ENCODE assay signal across 16 cellular contexts in the genomic region with DNA sequence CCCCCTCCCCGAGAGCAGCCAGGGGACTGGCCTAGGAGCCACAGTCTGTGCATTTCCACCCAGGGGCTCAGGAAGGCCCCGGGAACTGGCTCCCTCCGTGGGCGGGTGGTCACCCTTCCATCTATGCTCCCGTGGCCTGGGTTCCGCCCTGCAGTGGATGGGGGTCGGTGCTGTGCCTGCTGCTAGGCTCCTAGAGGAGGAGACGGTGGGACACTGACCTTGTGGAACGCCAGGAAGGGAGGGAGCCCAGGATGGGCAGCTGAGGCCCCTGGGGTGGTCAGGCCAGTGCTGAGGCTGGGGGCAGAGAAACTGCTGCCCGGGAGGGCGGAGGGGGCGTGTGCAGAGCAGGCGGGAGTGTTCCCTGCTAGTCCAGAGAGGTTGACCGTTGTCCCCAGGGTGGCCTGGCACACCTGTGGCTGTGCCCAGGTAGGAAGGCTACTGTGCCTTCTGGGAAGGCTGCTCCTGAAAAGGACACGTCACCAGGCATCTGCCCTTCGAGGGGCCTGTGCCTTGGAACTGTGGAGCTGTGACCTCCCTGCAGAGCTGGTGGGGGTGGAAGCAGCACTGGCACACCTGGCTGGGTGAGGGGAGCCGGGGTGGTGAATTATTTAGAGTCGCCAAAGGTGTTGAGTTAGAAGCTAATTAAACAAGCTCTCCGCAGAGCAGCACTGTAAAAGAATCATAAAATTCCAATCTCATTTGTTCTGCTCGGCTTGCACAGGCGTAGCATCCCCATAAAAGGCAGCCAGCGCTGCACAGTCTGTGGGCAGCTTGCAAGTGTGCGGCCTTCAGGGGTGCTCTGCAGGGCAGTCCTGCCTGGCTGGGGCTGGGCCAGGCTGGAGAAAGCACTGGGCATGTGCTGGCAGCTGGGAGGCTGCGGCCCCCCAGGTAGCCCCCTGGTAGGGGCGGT.
DNase-seq lines count a peak whose midpoint lies in the region; ATAC-seq, FAIRE-seq and TF ChIP-seq lines count a peak whose summit lies in the region.
"Had no signal": no experiment of that assay in that cellular context is flagged by ENCODE, and none has a peak within 500 bp of the region (broad histone marks: within the 10 kb centered on the region; RNA-seq: fewer than 3 reads in every experiment).

No MANE protein-coding gene starts in this region.

- H3K27me3 Mint-ChIP-seq in MCF 10A (ENCODE audit: insufficient read depth, unreplicated experiment), result peaks cover 34% of the 10 kb centered on the region

- H3K4me1 Mint-ChIP-seq in MCF 10A (ENCODE audit: insufficient read depth, unreplicated experiment), result no peaks in the 10 kb centered on the region

- H3K4me1 ChIP-seq in Panc1 (ENCODE audit: control insufficient read depth, insufficient read depth, low read length) (no peaks in the 10 kb centered on the region), small intestine (ENCODE audit: control insufficient read depth in 2 of 2, insufficient read depth in 1 of 2, low read depth in 1 of 2, low read length in 1 of 2) (peaks cover 0 to 6% of the 10 kb centered on the region in 2 donors), trophoblast cell (ENCODE audit: control insufficient read depth in 1 of 2, insufficient read depth in 2 of 2, low read length in 2 of 2) (no peaks in the 10 kb centered on the region)

- no peaks in the 10 kb centered on the region for H3K79me1 ChIP-seq in trophoblast cell (ENCODE audit: low read length)

- CTCF ChIA-PET in Panc1 (lab: Charles Lee), result no interaction called here
- CTCF ChIA-PET in MCF 10A (lab: Yijun Ruan, JAX), result no interaction called here

- H3K36me3 ChIP-seq in Panc1 (ENCODE audit: control insufficient read depth, insufficient read depth, low read length) (no peaks in the 10 kb centered on the region), small intestine (ENCODE audit: control insufficient read depth in 2 of 2, insufficient read depth in 2 of 2, low read length in 2 of 2) (no peaks in the 10 kb centered on the region), trophoblast cell (ENCODE audit: control insufficient read depth in 1 of 2, insufficient read depth in 2 of 2, low read length in 2 of 2) (no peaks in the 10 kb centered on the region)

- H3K9me3 ChIP-seq in Panc1 (ENCODE audit: control insufficient read depth, insufficient read depth, low read depth, low read length) (no peaks in the 10 kb centered on the region), small intestine (ENCODE audit: control insufficient read depth, low read depth) (no peaks in the 10 kb centered on the region), trophoblast cell (ENCODE audit: insufficient read depth, low read depth, low read length) (peaks cover 4% of the 10 kb centered on the region)

- H3K27ac Mint-ChIP-seq in MCF 10A (ENCODE audit: low read depth, unreplicated experiment), result no peak overlapping the region
- H3K27ac Mint-ChIP-seq: activated CD8-positive, alpha-beta T cell treated with anti-CD3 and anti-CD28 coated beads for 36 hours; CD8-positive, alpha-beta T cell; HFFc6; nephron had no signal

- no peak overlapping the region for H3K4me2 ChIP-seq in trophoblast cell (ENCODE audit: low read length)

- 35 to 71% (median 48%) methylated on average over 22 to 25 of the region's 25 CpGs for WGBS in small intestine, 3 donors
- no CpG with 5 or more reads among the region's 25 CpGs for WGBS in trophoblast cell (ENCODE audit: extremely low coverage, insufficient coverage, insufficient read length)

- no peaks in the 10 kb centered on the region for H3K79me2 ChIP-seq in trophoblast cell (ENCODE audit: control insufficient read depth, insufficient read depth, low read length, poor library complexity)

- H3K4me3 ChIP-seq in Panc1 (ENCODE audit: low read depth in 2 of 2, low read length in 2 of 2) (no peak overlapping the region), small intestine (ENCODE audit: low read depth in 1 of 2, low read length in 2 of 2) (no peak overlapping the region), trophoblast cell (ENCODE audit: low read depth, low read length) (no peak overlapping the region)

- H3K9ac ChIP-seq in trophoblast cell (ENCODE audit: low read length), result no peak overlapping the region

- no peak overlapping the region for H3K18ac ChIP-seq in trophoblast cell (ENCODE audit: low read length)

- POLR2A ChIA-PET in Panc1 (lab: Charles Lee), result no interaction called here
- POLR2A ChIA-PET in MCF 10A (lab: Yijun Ruan, JAX), result interaction anchor here (0.7 kb wide), 1 partner anchor 62 kb away, joined by 3 read pairs; no protein-coding TSS in a partner anchor

- H4K12ac ChIP-seq in trophoblast cell (ENCODE audit: low read depth, low read length), result no peak overlapping the region

- H4K8ac ChIP-seq in trophoblast cell (ENCODE audit: low read depth, low read length), result no peak overlapping the region

- FAIRE-seq in small intestine (lab: Jason Lieb, UNC), result no peak

- peak; percentile 13 for DNase-seq in activated CD4-positive, CD25-positive, alpha-beta regulatory T cell treated with anti-CD3 and anti-CD28 coated beads, Interleukin-2, amount 50 U/mL, for 72 hours
- DNase-seq in Panc1 (ENCODE audit: low read depth, low spot score), result no peak
- peak; percentile 73 to 89 for DNase-seq in left colon
- peak; percentile 33 for DNase-seq in small intestine
- DNase-seq in MCF 10A (ENCODE audit: unreplicated experiment), result no peak
- no peak for DNase-seq in trophoblast cell
- DNase-seq: activated CD8-positive, alpha-beta T cell treated with anti-CD3 and anti-CD28 coated beads for 36 hours; activated gamma-delta T cell; CD8-positive, alpha-beta T cell; GDM1; HFFc6; substantia nigra; T1000 had no signal

- H2AK5ac ChIP-seq in trophoblast cell (ENCODE audit: low read length), result no peak overlapping the region

- ATAC-seq in activated CD4-positive, CD25-positive, alpha-beta regulatory T cell treated with anti-CD3 and anti-CD28 coated beads, Interleukin-2, amount 50 U/mL, for 24 hours, result no peak
- 0 out of 2 replicates have a peak, but pooled peaks have one; percentile 56 for ATAC-seq in Panc1
- peak; percentile 73 for ATAC-seq in left colon
- no peak for ATAC-seq in HG02678 (IDR thresholded peaks at IDR 0.05; ENCODE audit: unreplicated experiment)
- ATAC-seq: activated CD8-positive, alpha-beta T cell treated with anti-CD3 and anti-CD28 coated beads for 36 hours; CD8-positive, alpha-beta T cell had no signal

- H2BK120ac ChIP-seq in trophoblast cell (ENCODE audit: insufficient read depth, low read length, poor library complexity), result no peak overlapping the region

- no peak overlapping the region for H3K23ac ChIP-seq in trophoblast cell (ENCODE audit: low read length)

- no peak overlapping the region for H3K4ac ChIP-seq in trophoblast cell (ENCODE audit: low read depth, low read length)

- H3K27ac ChIP-seq in Panc1 (ENCODE audit: low read length), result no peak overlapping the region
- no peak overlapping the region for H3K27ac ChIP-seq in small intestine (ENCODE audit: low read depth in 1 of 2, low read length in 1 of 2)
- no peak overlapping the region for H3K27ac ChIP-seq in trophoblast cell (ENCODE audit: low read depth, low read length)

- no peak overlapping the region for H2AFZ ChIP-seq in trophoblast cell (ENCODE audit: insufficient read depth, low read length, poor library complexity)

- peaks cover 2% of the 10 kb centered on the region for H3K9me3 Mint-ChIP-seq in MCF 10A (ENCODE audit: unreplicated experiment)
- H3K9me3 Mint-ChIP-seq: activated CD8-positive, alpha-beta T cell treated with anti-CD3 and anti-CD28 coated beads for 36 hours; CD8-positive, alpha-beta T cell; nephron had no signal

- H4K91ac ChIP-seq in trophoblast cell (ENCODE audit: low read depth, low read length), result no peak overlapping the region

- intact Hi-C loops in Panc1 (cut with micrococcal nuclease; ENCODE audit: unreplicated experiment) (no loop called here), left colon (cut with DNase I, micrococcal nuclease) (no loop called here), MCF 10A (cut with micrococcal nuclease) (no loop called here)

- no peak overlapping the region for H2BK5ac ChIP-seq in trophoblast cell (ENCODE audit: low read depth, low read length, poor library complexity)

- TF ChIP-seq CTCF in Panc1 (IDR thresholded peaks at IDR 0.05) (no peak), MCF 10A (IDR thresholded peaks at IDR 0.05; ENCODE audit: unreplicated experiment) (no peak)

- in situ Hi-C loops in Panc1 (cut with HindIII; ENCODE audit: low pct_unique_long_range_greater_than_20kb, low sequenced_read_pairs), result no loop called here

- BruUV-seq in Panc1 (replicated peaks; lab: Mats Ljungman, UMichigan) (no TSS peak), MCF 10A (replicated peaks; lab: Mats Ljungman, UMichigan) (no TSS peak)

- H3K36me3 Mint-ChIP-seq in MCF 10A (ENCODE audit: insufficient read depth, unreplicated experiment), result no peaks in the 10 kb centered on the region
- H3K36me3 Mint-ChIP-seq: CD8-positive, alpha-beta T cell had no signal

- no peak overlapping the region for H3K4me3 Mint-ChIP-seq in MCF 10A (ENCODE audit: unreplicated experiment)
- H3K4me3 Mint-ChIP-seq: activated CD8-positive, alpha-beta T cell treated with anti-CD3 and anti-CD28 coated beads for 36 hours; CD8-positive, alpha-beta T cell; HFFc6; nephron had no signal

- H3K27me3 ChIP-seq in Panc1 (ENCODE audit: control insufficient read depth, insufficient read depth, low read length), result no peaks in the 10 kb centered on the region
- no peaks in the 10 kb centered on the region for H3K27me3 ChIP-seq in small intestine (ENCODE audit: control insufficient read depth in 2 of 2, insufficient read depth in 2 of 2, low read length in 2 of 2)
- H3K27me3 ChIP-seq in trophoblast cell (ENCODE audit: insufficient read depth, low read length), result no peaks in the 10 kb centered on the region

- no peak overlapping the region for H2BK12ac ChIP-seq in trophoblast cell (ENCODE audit: low read length)

- H3K14ac ChIP-seq in trophoblast cell (ENCODE audit: low read length), result no peak overlapping the region

Comparison
In these comparisons a context has a peak if more than half of its experiments do, and no peak if none do; other contexts are left out.
1. DNase-seq: peak in activated CD4-positive, CD25-positive, alpha-beta regulatory T cell treated with anti-CD3 and anti-CD28 coated beads, Interleukin-2, amount 50 U/mL, for 72 hours (single experiment), left colon (2 of 2) and small intestine (single experiment); none in Panc1 (single experiment), MCF 10A (single experiment) and trophoblast cell (0 of 2).
2. ATAC-seq: peak in Panc1 (single experiment) and left colon (single experiment); none in activated CD4-positive, CD25-positive, alpha-beta regulatory T cell treated with anti-CD3 and anti-CD28 coated beads, Interleukin-2, amount 50 U/mL, for 24 hours (0 of 2) and HG02678 (single experiment).